Comparison of ENCODE assay signal across 8 cellular contexts in genomic region chr1:9315411-9316079, GRCh38. TPM values are rescaled to one million over a fixed set of nuclear protein-coding genes. Genes with fewer than 3 reads are reported as not detected.
DNase-seq lines count a peak whose midpoint lies in the region; ATAC-seq and TF ChIP-seq lines count a peak whose summit lies in the region.

No MANE protein-coding gene starts in this region.

- no peaks in the 10 kb centered on the region for H3K36me3 Mint-ChIP-seq in brain

- no peak overlapping the region for H2BK120ac ChIP-seq in trophoblast cell (ENCODE audit: insufficient read depth, low read length, poor library complexity)

- peak overlapping the region; percentile 48 to 87 (median 69) for H3K27ac Mint-ChIP-seq in brain

- no peak overlapping the region for H2BK5ac ChIP-seq in trophoblast cell (ENCODE audit: low read depth, low read length, poor library complexity)

- H3K4me1 ChIP-seq in trophoblast cell (ENCODE audit: control insufficient read depth in 1 of 2, insufficient read depth in 2 of 2, low read length in 2 of 2) (peaks cover 26 to 56% of the 10 kb centered on the region in 2 experiments), prostate gland (replicated peaks) (no peaks in the 10 kb centered on the region)

- H3K27me3 ChIP-seq in trophoblast cell (ENCODE audit: insufficient read depth, low read length), result no peaks in the 10 kb centered on the region
- H3K27me3 ChIP-seq in prostate gland (replicated peaks; ENCODE audit: insufficient read depth), result no peaks in the 10 kb centered on the region

- no peak for TF ChIP-seq POLR2A in prostate gland (IDR thresholded peaks at IDR 0.05)

- no peak overlapping the region for H4K8ac ChIP-seq in trophoblast cell (ENCODE audit: low read depth, low read length)

- WGBS in trophoblast cell (ENCODE audit: extremely low coverage, insufficient coverage, insufficient read length), result no CpG with 5 or more reads among the region's 20 CpGs
- 67% methylated on average over 20 of the region's 20 CpGs for WGBS in prostate gland

- ATAC-seq in left colon (no peak), HG03095 (IDR thresholded peaks at IDR 0.05; ENCODE audit: unreplicated experiment) (no peak)

- H3K4me3 Mint-ChIP-seq in brain, result no peak overlapping the region

- peak overlapping the region; percentile 78 for H3K4ac ChIP-seq in trophoblast cell (ENCODE audit: low read depth, low read length)

- H3K36me3 ChIP-seq in trophoblast cell (ENCODE audit: control insufficient read depth in 1 of 2, insufficient read depth in 2 of 2, low read length in 2 of 2) (peaks cover 53 to 56% of the 10 kb centered on the region in 2 experiments), prostate gland (no peaks in the 10 kb centered on the region)

- no peak overlapping the region for H3K14ac ChIP-seq in trophoblast cell (ENCODE audit: low read length)

- H2BK12ac ChIP-seq in trophoblast cell (ENCODE audit: low read length), result no peak overlapping the region

- H3K4me3 ChIP-seq in trophoblast cell (ENCODE audit: low read depth, low read length) (no peak overlapping the region), prostate gland (no peak overlapping the region)

- H3K18ac ChIP-seq in trophoblast cell (ENCODE audit: low read length), result peak overlapping the region; percentile 26

- no peaks in the 10 kb centered on the region for H3K27me3 Mint-ChIP-seq in brain

- peaks cover 1% of the 10 kb centered on the region for H3K79me1 ChIP-seq in trophoblast cell (ENCODE audit: low read length)

- no peak overlapping the region for H3K27ac ChIP-seq in trophoblast cell (ENCODE audit: low read depth, low read length)
- H3K27ac ChIP-seq in prostate gland, result no peak overlapping the region

- no peak for TF ChIP-seq CTCF in AG09319 (IDR thresholded peaks at IDR 0.05; ENCODE audit: low read depth, low read length)
- no peak for TF ChIP-seq CTCF in brain (conservative IDR thresholded peaks at IDR 0.05)
- no peak for TF ChIP-seq CTCF in prostate gland (IDR thresholded peaks at IDR 0.05)

- no peak overlapping the region for H4K12ac ChIP-seq in trophoblast cell (ENCODE audit: low read depth, low read length)

- H3K79me2 ChIP-seq in trophoblast cell (ENCODE audit: control insufficient read depth, insufficient read depth, low read length, poor library complexity), result peaks cover 69% of the 10 kb centered on the region

- H3K9me3 ChIP-seq in trophoblast cell (ENCODE audit: insufficient read depth, low read depth, low read length) (peaks cover 2% of the 10 kb centered on the region), prostate gland (no peaks in the 10 kb centered on the region)

- H3K4me2 ChIP-seq in trophoblast cell (ENCODE audit: low read length), result no peak overlapping the region

- no peak overlapping the region for H3K9ac ChIP-seq in trophoblast cell (ENCODE audit: low read length)

- no peak overlapping the region for H2AK5ac ChIP-seq in trophoblast cell (ENCODE audit: low read length)

- H4K91ac ChIP-seq in trophoblast cell (ENCODE audit: low read depth, low read length), result no peak overlapping the region

- H3K4me1 Mint-ChIP-seq in brain, result peaks cover 54% of the 10 kb centered on the region

- no peaks in the 10 kb centered on the region for H3K9me3 Mint-ChIP-seq in brain

- intact Hi-C loops in prostate gland (cut with DNase I) (no loop called here), left colon (cut with DNase I, micrococcal nuclease) (no loop called here)

- peak; percentile 74 for DNase-seq in AG09319 (ENCODE audit: extremely low read depth, low read depth)
- peak; percentile 68 for DNase-seq in LHCN-M2 (ENCODE audit: low read depth)
- no peak for DNase-seq in trophoblast cell
- DNase-seq in hippocampal formation (lab: John Stamatoyannopoulos, UW), result no peak
- no peak for DNase-seq in prostate gland (ENCODE audit: low spot score)
- DNase-seq in left colon, result no peak

- H2AFZ ChIP-seq in trophoblast cell (ENCODE audit: insufficient read depth, low read length, poor library complexity), result no peak overlapping the region

- H3K23ac ChIP-seq in trophoblast cell (ENCODE audit: low read length), result no peak overlapping the region

RNA-seq across cellular contexts. Expression of gene SPSB1, which starts 22.9 kb away (rescaled TPM):
- total RNA-seq in LHCN-M2 (2014; rRNA removed) (28.9 and 34.0 TPM in 2 replicates), prostate gland (10 to 100 TPM; 29.0 to 57.1 TPM), left colon (10 to 100 TPM; 30.3 to 56.4 TPM)
- polyA plus RNA-seq in LHCN-M2 (2012), result 11.8 TPM
- polyA plus RNA-seq in brain (ENCODE audit: insufficient read depth, low read depth, low replicate concordance), result 10.1 TPM
- polyA plus RNA-seq in trophoblast cell (2013), result 85.2 and 90.2 TPM in 2 replicates

Comparison
In these comparisons a context has a peak if more than half of its experiments do, and no peak if none do; other contexts are left out.
1. DNase-seq: peak in AG09319 (single experiment) and LHCN-M2 (single experiment); none in trophoblast cell (0 of 2), hippocampal formation (0 of 2), prostate gland (single experiment) and left colon (0 of 2).